In genomic region chr10:89053555-89053954, GRCh38 we compare ENCODE assay signal across 18 cellular contexts.
"Had no signal": no experiment of that assay in that cellular context is flagged by ENCODE, and none has a peak within 500 bp of the region (broad histone marks: within the 10 kb centered on the region; RNA-seq: fewer than 3 reads in every experiment).

No MANE protein-coding gene starts in this region.

- H3K4me1 ChIP-seq: body of pancreas, foreskin keratinocyte had no signal

- ATAC-seq: body of pancreas, foreskin keratinocyte, WTC11 had no signal

- H3K36me3 Mint-ChIP-seq: activated CD4-positive, alpha-beta memory T cell treated with anti-CD3 and anti-CD28 coated beads for 36 hours; activated naive CD8-positive, alpha-beta T cell treated with anti-CD3 and anti-CD28 coated beads for 36 hours; WTC11 had no signal

- H3K27ac Mint-ChIP-seq: activated CD4-positive, alpha-beta memory T cell treated with anti-CD3 and anti-CD28 coated beads for 36 hours; activated naive CD8-positive, alpha-beta T cell treated with anti-CD3 and anti-CD28 coated beads for 36 hours; endodermal cell; nephron; WTC11 had no signal

- H3K36me3 ChIP-seq: stomach had no signal

- H3K27ac ChIP-seq: body of pancreas, epithelial cell of prostate, foreskin keratinocyte, stomach had no signal

- H3K9me3 Mint-ChIP-seq: activated CD4-positive, alpha-beta memory T cell treated with anti-CD3 and anti-CD28 coated beads for 36 hours; activated naive CD8-positive, alpha-beta T cell treated with anti-CD3 and anti-CD28 coated beads for 36 hours; endodermal cell; nephron; WTC11 had no signal

- H3K4me3 ChIP-seq: body of pancreas, smooth muscle cell, stomach had no signal

- H3K9me3 ChIP-seq: body of pancreas, stomach had no signal

- H3K27me3 ChIP-seq: body of pancreas, foreskin keratinocyte, stomach had no signal

- DNase-seq: activated CD4-positive, alpha-beta memory T cell treated with anti-CD3 and anti-CD28 coated beads for 36 hours; activated CD4-positive, alpha-beta T cell treated with anti-CD3 and anti-CD28 coated beads for 4 hours; activated naive CD8-positive, alpha-beta T cell treated with anti-CD3 and anti-CD28 coated beads for 36 hours; activated T-cell treated with anti-CD3 and anti-CD28 coated beads for 4 hours; amniotic stem cell; body of pancreas; caudate nucleus; endodermal cell; foreskin keratinocyte; stimulated activated CD4-positive, alpha-beta T cell treated with anti-CD3 and anti-CD28 coated beads, Interleukin-4, amount 100 ng/mL, for 1 hour; stomach; SW 1271; T-helper 2 cell; trophoblast cell had no signal
